In genomic region chr1:56415720-56416119, GRCh38 we compare ENCODE assay signal across 22 cellular contexts.
"Had no signal": no experiment of that assay in that cellular context is flagged by ENCODE, and none has a peak within 500 bp of the region (broad histone marks: within the 10 kb centered on the region; RNA-seq: fewer than 3 reads in every experiment).

No MANE protein-coding gene starts in this region.

- H3K27ac ChIP-seq: ascending aorta had no signal

- FAIRE-seq: bronchial epithelial cell had no signal

- ATAC-seq: activated naive CD4-positive, alpha-beta T cell treated with anti-CD3 and anti-CD28 coated beads, Interleukin-2, amount 50 U/mL, for 72 hours; activated naive CD8-positive, alpha-beta T cell treated with anti-CD3 and anti-CD28 coated beads, Interleukin-2, amount 50 U/mL, for 24 hours; activated T-cell treated with anti-CD3 and anti-CD28 coated beads, Interleukin-2, amount 50 U/mL, for 4 hours; body of pancreas; WTC11 had no signal

- H3K9me3 ChIP-seq: ascending aorta, body of pancreas had no signal

- H3K36me3 ChIP-seq: ascending aorta had no signal

- H3K4me3 ChIP-seq: ascending aorta, body of pancreas had no signal

- H3K27me3 ChIP-seq: ascending aorta, body of pancreas had no signal

- DNase-seq: activated CD4-positive, alpha-beta T cell treated with anti-CD3 and anti-CD28 coated beads for 48 hours; activated CD4-positive, alpha-beta T cell treated with anti-CD3 and anti-CD28 coated beads, Interleukin-2, amount 50 U/mL, for 48 hours; activated CD4-positive, CD25-positive, alpha-beta regulatory T cell treated with anti-CD3 and anti-CD28 coated beads, Interleukin-2, amount 50 U/mL, for 72 hours; activated CD8-positive, alpha-beta memory T cell treated with anti-CD3 and anti-CD28 coated beads for 24 hours; activated effector memory CD4-positive, alpha-beta T cell treated with anti-CD3 and anti-CD28 coated beads, Interleukin-2, amount 50 U/mL, for 16 hours; activated naive CD4-positive, alpha-beta T cell treated with Interleukin-2 at 50 U/mL for 16 hours; activated naive CD8-positive, alpha-beta T cell treated with anti-CD3 and anti-CD28 coated beads, Interleukin-2, amount 50 U/mL, for 24 hours; activated T-cell treated with anti-CD3 and anti-CD28 coated beads, Interleukin-2, amount 50 U/mL, for 4 hours; amniotic stem cell; body of pancreas; central memory CD4-positive, alpha-beta T cell; KBM-7; NCI-H1092 treated with DMSO at 0.1 percent for 48 hours; NCI-H1417 treated with DMSO at 0.1 percent for 48 hours; NCI-H1694; NCI-H2029 treated with DMSO at 0.1 percent for 48 hours; NCI-H524; SHP77 treated with DMSO at 0.1 percent for 48 hours had no signal
